Comparison of ENCODE assay signal across 33 cellular contexts in genomic region chrX:10636851-10637250, GRCh38.
"Had no signal": no experiment of that assay in that cellular context is flagged by ENCODE, and none has a peak within 500 bp of the region (broad histone marks: within the 10 kb centered on the region; RNA-seq: fewer than 3 reads in every experiment).

No MANE protein-coding gene starts in this region.

- DNase-seq: activated CD4-positive, alpha-beta memory T cell treated with anti-CD3 and anti-CD28 coated beads, Interleukin-2, amount 10 ng/mL, durations not matched to agents 7 days and 5 days; activated CD4-positive, alpha-beta T cell treated with anti-CD3 and anti-CD28 coated beads for 1 hour; activated CD4-positive, alpha-beta T cell treated with anti-CD3 and anti-CD28 coated beads for 36 hours; activated CD4-positive, alpha-beta T cell treated with anti-CD3 and anti-CD28 coated beads for 48 hours; activated CD4-positive, alpha-beta T cell treated with anti-CD3 and anti-CD28 coated beads, Interleukin-2, amount 10 ng/mL, durations not matched to agents 7 days and 5 days; activated CD4-positive, alpha-beta T cell treated with anti-CD3 and anti-CD28 coated beads, Interleukin-2, amount 50 U/mL, for 48 hours; activated CD4-positive, CD25-positive, alpha-beta regulatory T cell; activated CD8-positive, alpha-beta memory T cell treated with anti-CD3 and anti-CD28 coated beads for 24 hours; activated CD8-positive, alpha-beta memory T cell treated with anti-CD3 and anti-CD28 coated beads, Interleukin-2, amount 10 ng/mL, durations not matched to agents 7 days and 5 days; activated CD8-positive, alpha-beta memory T cell treated with anti-CD3 and anti-CD28 coated beads, Interleukin-2, amount 50 U/mL, for 48 hours; activated CD8-positive, alpha-beta T cell treated with anti-CD3 and anti-CD28 coated beads, Interleukin-2, amount 10 ng/mL, durations not matched to agents 7 days and 5 days; activated effector memory CD4-positive, alpha-beta T cell treated with Interleukin-2 at 50 U/mL for 16 hours; activated gamma-delta T cell; activated naive CD4-positive, alpha-beta T cell treated with anti-CD3 and anti-CD28 coated beads, Interleukin-2, amount 10 ng/mL, durations not matched to agents 7 days and 5 days; activated naive CD4-positive, alpha-beta T cell treated with Interleukin-2 at 50 U/mL for 16 hours; activated naive CD8-positive, alpha-beta T cell treated with anti-CD3 and anti-CD28 coated beads, Interleukin-2, amount 10 ng/mL, durations not matched to agents 7 days and 5 days; activated naive CD8-positive, alpha-beta T cell treated with anti-CD3 and anti-CD28 coated beads, Interleukin-2, amount 50 U/mL, for 24 hours; activated T-cell treated with anti-CD3 and anti-CD28 coated beads, Interleukin-2, amount 50 U/mL, for 24 hours; activated T-cell treated with anti-CD3 and anti-CD28 coated beads, Interleukin-2, amount 50 U/mL, for 48 hours; aorta; central memory CD4-positive, alpha-beta T cell; T-cell; T-helper 17 cell; T1000 had no signal

- H3K9me3 Mint-ChIP-seq: activated CD4-positive, alpha-beta memory T cell treated with anti-CD3 and anti-CD28 coated beads, Interleukin-2, amount 10 ng/mL, durations not matched to agents 7 days and 5 days; activated CD4-positive, alpha-beta T cell treated with anti-CD3 and anti-CD28 coated beads, Interleukin-2, amount 10 ng/mL, durations not matched to agents 7 days and 5 days; activated naive CD4-positive, alpha-beta T cell treated with anti-CD3 and anti-CD28 coated beads, Interleukin-2, amount 10 ng/mL, durations not matched to agents 7 days and 5 days; activated naive CD4-positive, alpha-beta T cell treated with anti-CD3 and anti-CD28 coated beads, Interleukin-2, amount 50 U/mL, for 24 hours; activated naive CD8-positive, alpha-beta T cell treated with anti-CD3 and anti-CD28 coated beads, Interleukin-2, amount 10 ng/mL, durations not matched to agents 7 days and 5 days; activated naive CD8-positive, alpha-beta T cell treated with anti-CD3 and anti-CD28 coated beads, Interleukin-2, amount 50 U/mL, for 24 hours; activated T-helper 2 cell treated with anti-CD3 and anti-CD28 coated beads, Interferon-gamma antibody, Interleukin-2, Interleukin-4, amounts not matched to agents 10 μg/mL and 5 μg/mL and 100 μg/mL, durations not matched to agents 14 hours and 24 hours and 36 hours had no signal

- H3K4me3 Mint-ChIP-seq: activated CD4-positive, alpha-beta memory T cell treated with anti-CD3 and anti-CD28 coated beads, Interleukin-2, amount 10 ng/mL, durations not matched to agents 7 days and 5 days; activated CD4-positive, alpha-beta T cell treated with anti-CD3 and anti-CD28 coated beads for 36 hours; activated CD4-positive, alpha-beta T cell treated with anti-CD3 and anti-CD28 coated beads, Interleukin-2, amount 10 ng/mL, durations not matched to agents 7 days and 5 days; activated CD8-positive, alpha-beta memory T cell treated with anti-CD3 and anti-CD28 coated beads, Interleukin-2, amount 10 ng/mL, durations not matched to agents 7 days and 5 days; activated CD8-positive, alpha-beta T cell treated with anti-CD3 and anti-CD28 coated beads, Interleukin-2, amount 10 ng/mL, durations not matched to agents 7 days and 5 days; activated naive CD4-positive, alpha-beta T cell treated with anti-CD3 and anti-CD28 coated beads, Interleukin-2, amount 10 ng/mL, durations not matched to agents 7 days and 5 days; activated naive CD4-positive, alpha-beta T cell treated with anti-CD3 and anti-CD28 coated beads, Interleukin-2, amount 50 U/mL, for 24 hours; activated naive CD8-positive, alpha-beta T cell; activated naive CD8-positive, alpha-beta T cell treated with anti-CD3 and anti-CD28 coated beads, Interleukin-2, amount 10 ng/mL, durations not matched to agents 7 days and 5 days; activated naive CD8-positive, alpha-beta T cell treated with anti-CD3 and anti-CD28 coated beads, Interleukin-2, amount 50 U/mL, for 24 hours; activated T-cell treated with anti-CD3 and anti-CD28 coated beads, Interleukin-2, amount 50 U/mL, for 24 hours; T-cell; T-helper 17 cell; WTC11 had no signal

- H3K27me3 ChIP-seq: adrenal gland, brain microvascular endothelial cell had no signal

- H3K36me3 Mint-ChIP-seq: activated CD8-positive, alpha-beta memory T cell treated with anti-CD3 and anti-CD28 coated beads, Interleukin-2, amount 10 ng/mL, durations not matched to agents 7 days and 5 days; activated naive CD4-positive, alpha-beta T cell treated with anti-CD3 and anti-CD28 coated beads, Interleukin-2, amount 10 ng/mL, durations not matched to agents 7 days and 5 days; activated naive CD4-positive, alpha-beta T cell treated with anti-CD3 and anti-CD28 coated beads, Interleukin-2, amount 50 U/mL, for 24 hours; activated naive CD8-positive, alpha-beta T cell; activated naive CD8-positive, alpha-beta T cell treated with anti-CD3 and anti-CD28 coated beads, Interleukin-2, amount 10 ng/mL, durations not matched to agents 7 days and 5 days; T-cell had no signal

- H3K27me3 Mint-ChIP-seq: activated CD4-positive, alpha-beta memory T cell treated with anti-CD3 and anti-CD28 coated beads, Interleukin-2, amount 10 ng/mL, durations not matched to agents 7 days and 5 days; activated CD4-positive, alpha-beta T cell treated with anti-CD3 and anti-CD28 coated beads for 36 hours; activated CD4-positive, alpha-beta T cell treated with anti-CD3 and anti-CD28 coated beads, Interleukin-2, amount 10 ng/mL, durations not matched to agents 7 days and 5 days; activated CD8-positive, alpha-beta memory T cell treated with anti-CD3 and anti-CD28 coated beads, Interleukin-2, amount 10 ng/mL, durations not matched to agents 7 days and 5 days; activated naive CD4-positive, alpha-beta T cell treated with anti-CD3 and anti-CD28 coated beads, Interleukin-2, amount 10 ng/mL, durations not matched to agents 7 days and 5 days; activated naive CD4-positive, alpha-beta T cell treated with anti-CD3 and anti-CD28 coated beads, Interleukin-2, amount 50 U/mL, for 24 hours; activated naive CD8-positive, alpha-beta T cell treated with anti-CD3 and anti-CD28 coated beads, Interleukin-2, amount 50 U/mL, for 24 hours; T-helper 17 cell had no signal

- H3K27ac ChIP-seq: adrenal gland, breast epithelium, WERI-Rb-1 had no signal

- H3K4me1 Mint-ChIP-seq: activated CD4-positive, alpha-beta memory T cell treated with anti-CD3 and anti-CD28 coated beads, Interleukin-2, amount 10 ng/mL, durations not matched to agents 7 days and 5 days; activated CD4-positive, alpha-beta T cell treated with anti-CD3 and anti-CD28 coated beads for 36 hours; activated CD4-positive, alpha-beta T cell treated with anti-CD3 and anti-CD28 coated beads, Interleukin-2, amount 10 ng/mL, durations not matched to agents 7 days and 5 days; activated CD8-positive, alpha-beta memory T cell treated with anti-CD3 and anti-CD28 coated beads, Interleukin-2, amount 10 ng/mL, durations not matched to agents 7 days and 5 days; activated naive CD4-positive, alpha-beta T cell treated with anti-CD3 and anti-CD28 coated beads, Interleukin-2, amount 10 ng/mL, durations not matched to agents 7 days and 5 days; activated naive CD4-positive, alpha-beta T cell treated with anti-CD3 and anti-CD28 coated beads, Interleukin-2, amount 50 U/mL, for 24 hours; activated naive CD8-positive, alpha-beta T cell treated with anti-CD3 and anti-CD28 coated beads, Interleukin-2, amount 10 ng/mL, durations not matched to agents 7 days and 5 days; activated naive CD8-positive, alpha-beta T cell treated with anti-CD3 and anti-CD28 coated beads, Interleukin-2, amount 50 U/mL, for 24 hours; T-cell; T-helper 17 cell had no signal

- H3K9me3 ChIP-seq: adrenal gland, breast epithelium had no signal

- H3K36me3 ChIP-seq: adrenal gland, brain microvascular endothelial cell, breast epithelium, WERI-Rb-1 had no signal

- H3K27ac Mint-ChIP-seq: activated CD4-positive, alpha-beta memory T cell treated with anti-CD3 and anti-CD28 coated beads, Interleukin-2, amount 10 ng/mL, durations not matched to agents 7 days and 5 days; activated CD4-positive, alpha-beta T cell treated with anti-CD3 and anti-CD28 coated beads for 36 hours; activated CD4-positive, alpha-beta T cell treated with anti-CD3 and anti-CD28 coated beads, Interleukin-2, amount 10 ng/mL, durations not matched to agents 7 days and 5 days; activated CD8-positive, alpha-beta memory T cell treated with anti-CD3 and anti-CD28 coated beads, Interleukin-2, amount 10 ng/mL, durations not matched to agents 7 days and 5 days; activated CD8-positive, alpha-beta T cell treated with anti-CD3 and anti-CD28 coated beads, Interleukin-2, amount 10 ng/mL, durations not matched to agents 7 days and 5 days; activated naive CD4-positive, alpha-beta T cell treated with anti-CD3 and anti-CD28 coated beads, Interleukin-2, amount 10 ng/mL, durations not matched to agents 7 days and 5 days; activated naive CD4-positive, alpha-beta T cell treated with anti-CD3 and anti-CD28 coated beads, Interleukin-2, amount 50 U/mL, for 24 hours; activated naive CD8-positive, alpha-beta T cell; activated naive CD8-positive, alpha-beta T cell treated with anti-CD3 and anti-CD28 coated beads, Interleukin-2, amount 10 ng/mL, durations not matched to agents 7 days and 5 days; activated naive CD8-positive, alpha-beta T cell treated with anti-CD3 and anti-CD28 coated beads, Interleukin-2, amount 50 U/mL, for 24 hours; activated T-cell treated with anti-CD3 and anti-CD28 coated beads, Interleukin-2, amount 50 U/mL, for 24 hours; activated T-helper 2 cell treated with anti-CD3 and anti-CD28 coated beads, Interferon-gamma antibody, Interleukin-2, Interleukin-4, amounts not matched to agents 10 μg/mL and 5 μg/mL and 100 μg/mL, durations not matched to agents 14 hours and 24 hours and 36 hours; T-cell; T-helper 17 cell; WTC11 had no signal

- H3K4me3 ChIP-seq: breast epithelium had no signal

- ATAC-seq: activated CD4-positive, alpha-beta T cell treated with anti-CD3 and anti-CD28 coated beads for 36 hours; activated CD4-positive, CD25-positive, alpha-beta regulatory T cell treated with anti-CD3 and anti-CD28 coated beads, Interleukin-2, amount 50 U/mL, for 24 hours; activated CD8-positive, alpha-beta memory T cell treated with anti-CD3 and anti-CD28 coated beads, Interleukin-2, amount 10 ng/mL, durations not matched to agents 7 days and 5 days; activated CD8-positive, alpha-beta T cell treated with anti-CD3 and anti-CD28 coated beads, Interleukin-2, amount 10 ng/mL, durations not matched to agents 7 days and 5 days; activated naive CD8-positive, alpha-beta T cell treated with anti-CD3 and anti-CD28 coated beads, Interleukin-2, amount 50 U/mL, for 24 hours; T-cell; T-helper 17 cell had no signal

- H3K4me1 ChIP-seq: adrenal gland, breast epithelium had no signal
